ENCODE assay signal across 1 cellular context in genomic region chr16:28925386-28926228, GRCh38.
A peak's percentile ranks its signal among the peaks of the same experiment; 100 is the strongest.
TF ChIP-seq lines count a peak whose summit lies in the region.

No MANE protein-coding gene starts in this region.

TF ChIP-seq in GM12878, 131 proteins besides CTCF, POLR2A, EP300 and RAD21 (continued from another document):
- TF ChIP-seq, protein P1, sequence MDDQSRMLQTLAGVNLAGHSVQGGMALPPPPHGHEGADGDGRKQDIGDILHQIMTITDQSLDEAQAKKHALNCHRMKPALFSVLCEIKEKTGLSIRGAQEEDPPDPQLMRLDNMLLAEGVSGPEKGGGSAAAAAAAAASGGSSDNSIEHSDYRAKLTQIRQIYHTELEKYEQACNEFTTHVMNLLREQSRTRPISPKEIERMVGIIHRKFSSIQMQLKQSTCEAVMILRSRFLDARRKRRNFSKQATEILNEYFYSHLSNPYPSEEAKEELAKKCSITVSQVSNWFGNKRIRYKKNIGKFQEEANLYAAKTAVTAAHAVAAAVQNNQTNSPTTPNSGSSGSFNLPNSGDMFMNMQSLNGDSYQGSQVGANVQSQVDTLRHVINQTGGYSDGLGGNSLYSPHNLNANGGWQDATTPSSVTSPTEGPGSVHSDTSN (IDR thresholded peaks at IDR 0.05; ENCODE audit: insufficient replicate concordance, low read depth, low read length), result no peak
- peak; percentile 86 to 90 for TF ChIP-seq IKZF2 (IDR thresholded peaks at IDR 0.05)
- peak; percentile 75; the same call in 1 of the 2 replicates for TF ChIP-seq TAF1 (IDR thresholded peaks at IDR 0.05; ENCODE audit: borderline replicate concordance, low read depth, low read length)
- peak; percentile 62; the same call in 1 of the 2 replicates for TF ChIP-seq MXI1 (IDR thresholded peaks at IDR 0.05; ENCODE audit: low read depth, low read length)
- TF ChIP-seq TARDBP (IDR thresholded peaks at IDR 0.05; ENCODE audit: borderline replicate concordance), result no peak
- peak; percentile 80 for TF ChIP-seq MLLT1 (IDR thresholded peaks at IDR 0.05)
- peak; percentile 29 to 52; a peak in 1 of 4 replicates for TF ChIP-seq SRF (IDR thresholded peaks at IDR 0.05; ENCODE audit: low read depth in 2 of 2, low read length in 2 of 2)
- no peak for TF ChIP-seq ESRRA (IDR thresholded peaks at IDR 0.05; ENCODE audit: low read length)
- TF ChIP-seq IKZF1 (conservative IDR thresholded peaks at IDR 0.05), result peak; percentile 92
- TF ChIP-seq SMARCA5 (IDR thresholded peaks at IDR 0.05), result peak; percentile 48; the same call in 1 of the 2 replicates
- TF ChIP-seq MEF2B (IDR thresholded peaks at IDR 0.05; ENCODE audit: partially characterized antibody, poor library complexity, severe bottlenecking), result peak; percentile 90
- peak; percentile 87 for TF ChIP-seq YY1 (IDR thresholded peaks at IDR 0.05; ENCODE audit: low read depth, low read length)
- peak; percentile 85 for TF ChIP-seq EED (IDR thresholded peaks at IDR 0.05; ENCODE audit: low read depth)
